Comparison of ENCODE assay signal across 8 cellular contexts in genomic region chr3:46926871-46927717, GRCh38. TPM values are rescaled to one million over a fixed set of nuclear protein-coding genes. Genes with fewer than 3 reads are reported as not detected.
DNase-seq lines count a peak whose midpoint lies in the region; ATAC-seq and TF ChIP-seq lines count a peak whose summit lies in the region.

No MANE protein-coding gene starts in this region.

- ATAC-seq in heart left ventricle: no peak
- ATAC-seq in Right ventricle myocardium inferior: no peak
- peak; percentile 59 for ATAC-seq in HG03045 (IDR thresholded peaks at IDR 0.05; ENCODE audit: unreplicated experiment)
- ATAC-seq in right lobe of liver: peak in 3 of 4 donors; percentile 3 to 20 (median 8)
- no peak for ATAC-seq in foreskin keratinocyte

- WGBS in heart left ventricle, 4 donors: 73 to 83% (median 78%) methylated on average over 13 to 15 of the region's 15 CpGs
- 64% methylated on average over 7 of the region's 15 CpGs for WGBS in right lobe of liver (ENCODE audit: insufficient coverage, low coverage, low lambda C conversion rate, missing lambda C conversion rate)

- peaks cover 65% of the 10 kb centered on the region for H3K36me3 Mint-ChIP-seq in T-helper 2 cell treated with Interferon-gamma antibody and Interleukin-4, amounts not matched to agents 5 μg/mL and 100 μg/mL, for 36 hours (ENCODE audit: low read depth)

- peak overlapping the region; percentile 76 for H3K4me3 Mint-ChIP-seq in T-helper 2 cell treated with Interferon-gamma antibody and Interleukin-4, amounts not matched to agents 5 μg/mL and 100 μg/mL, for 36 hours

- H3K4me3 ChIP-seq in heart left ventricle (no peak overlapping the region), right lobe of liver (no peak overlapping the region)

- H3K27ac Mint-ChIP-seq in T-helper 2 cell treated with Interferon-gamma antibody and Interleukin-4, amounts not matched to agents 5 μg/mL and 100 μg/mL, for 36 hours: peak overlapping the region; percentile 82

- intact Hi-C loops in heart left ventricle (cut with DNase I) (loop anchor here in 4 of 10 donors (5.0 to 10.0 kb wide), 2 partner anchors 50 to 398 kb away; partner anchors contain the start of genes CCDC12 (in 2 of the 4) and NBEAL2 (in 2 of the 4)), Right ventricle myocardium inferior (cut with DNase I) (no loop called here), right lobe of liver (cut with DNase I) (loop anchor here (10.0 kb wide), 1 partner anchor 68 kb away; no protein-coding TSS in a partner anchor)

- peaks cover 50% of the 10 kb centered on the region for H3K4me1 Mint-ChIP-seq in T-helper 2 cell treated with Interferon-gamma antibody and Interleukin-4, amounts not matched to agents 5 μg/mL and 100 μg/mL, for 36 hours (ENCODE audit: low read depth)

- TF ChIP-seq POLR2A in heart left ventricle (IDR thresholded peaks at IDR 0.05) (no peak), right lobe of liver (IDR thresholded peaks at IDR 0.05) (no peak)

- H3K27me3 Mint-ChIP-seq in T-helper 2 cell treated with Interferon-gamma antibody and Interleukin-4, amounts not matched to agents 5 μg/mL and 100 μg/mL, for 36 hours (ENCODE audit: low read depth): no peaks in the 10 kb centered on the region

- H3K27ac ChIP-seq in heart left ventricle (peak overlapping the region in 11 of 12 donors; percentile 23 to 94 (median 82)), right lobe of liver (peak overlapping the region in 2 of 3 donors; percentile 16 to 37), foreskin keratinocyte (no peak overlapping the region)

- no peaks in the 10 kb centered on the region for H3K9me3 ChIP-seq in heart left ventricle
- no peaks in the 10 kb centered on the region for H3K9me3 ChIP-seq in right lobe of liver

- H3K27me3 ChIP-seq in heart left ventricle (no peaks in the 10 kb centered on the region), right lobe of liver (no peaks in the 10 kb centered on the region), foreskin keratinocyte (no peaks in the 10 kb centered on the region)

- H3K36me3 ChIP-seq in heart left ventricle (peaks cover 2 to 51% (median 36%) of the 10 kb centered on the region in 9 donors), right lobe of liver (peaks cover 0 to 49% (median 13%) of the 10 kb centered on the region in 4 donors)

- TF ChIP-seq CTCF in heart left ventricle (IDR thresholded peaks at IDR 0.05) (no peak), right lobe of liver (IDR thresholded peaks at IDR 0.05) (no peak), foreskin keratinocyte (conservative IDR thresholded peaks at IDR 0.05) (no peak)

- H3K4me1 ChIP-seq in heart left ventricle (peaks cover 21 to 90% (median 82%) of the 10 kb centered on the region in 12 donors), right lobe of liver (peaks cover 0 to 62% (median 16%) of the 10 kb centered on the region in 4 donors), foreskin keratinocyte (peaks cover 12% of the 10 kb centered on the region)

- H3K9me3 Mint-ChIP-seq in T-helper 2 cell treated with Interferon-gamma antibody and Interleukin-4, amounts not matched to agents 5 μg/mL and 100 μg/mL, for 36 hours: peaks cover 13% of the 10 kb centered on the region

- DNase-seq in heart left ventricle (no peak), Right ventricle myocardium inferior (ENCODE audit: missing footprints) (no peak), right lobe of liver (no peak), foreskin keratinocyte (no peak), NCI-H774 (lab: John Stamatoyannopoulos, UW) (no peak), NK-92 (lab: John Stamatoyannopoulos, UW; ENCODE audit: unreplicated experiment) (no peak)
- no peak for DNase-seq in T-helper 2 cell treated with Interferon-gamma antibody and Interleukin-4, amounts not matched to agents 5 μg/mL and 100 μg/mL, for 36 hours (ENCODE audit: low spot score)

RNA-seq across cellular contexts. Expression of gene CCDC12, which starts 49.5 kb away (rescaled TPM):
- total RNA-seq in heart left ventricle (10 to 100 TPM; 27.1 to 36.8 (median 33.3) TPM), Right ventricle myocardium inferior (26.3 TPM), right lobe of liver (10 to 100 TPM; 14.6 to 24.2 (median 17.0) TPM), foreskin keratinocyte (35.6 and 42.5 TPM in 2 replicates)
- polyA plus RNA-seq in heart left ventricle (100 to 1,000 TPM in 1 of 2 donors, 10 to 100 TPM in 1; 83.5 to 120 TPM), foreskin keratinocyte (65.0 and 67.0 TPM in 2 replicates)

RNA-seq across cellular contexts. Expression of gene PTH1R, which starts 49.6 kb away (rescaled TPM):
- total RNA-seq in heart left ventricle: 10 to 100 TPM in 2 of 9 donors, 1 to 10 TPM in 7; 2.1 to 15.6 (median 6.0) TPM
- 10 to 100 TPM in 1 of 2 donors, 1 to 10 TPM in 1; 6.5 to 23.4 TPM for polyA plus RNA-seq in heart left ventricle
- total RNA-seq in Right ventricle myocardium inferior: 12.7 TPM
- total RNA-seq in right lobe of liver: 10 to 100 TPM in 5 of 6 experiments, 1 to 10 TPM in 1; 6.1 to 32.5 (median 16.0) TPM
- total RNA-seq in foreskin keratinocyte: not detected in 2 replicates
- not detected in 2 replicates for polyA plus RNA-seq in foreskin keratinocyte

RNA-seq across cellular contexts. Expression of gene NBEAL2, which starts 52.4 kb away (rescaled TPM):
- total RNA-seq in heart left ventricle (10 to 100 TPM in 6 of 9 donors, 1 to 10 TPM in 3; 8.1 to 41.1 (median 12.0) TPM), Right ventricle myocardium inferior (14.5 TPM), right lobe of liver (10 to 100 TPM in 5 of 6 experiments, 1 to 10 TPM in 1; 8.9 to 11.7 (median 10.8) TPM), foreskin keratinocyte (45.0 and 46.9 TPM in 2 replicates)
- polyA plus RNA-seq in heart left ventricle (10 to 100 TPM; 16.3 to 45.7 TPM), foreskin keratinocyte (34.1 and 36.8 TPM in 2 replicates)

Comparison
In these comparisons a context has a peak if more than half of its experiments do, and no peak if none do; other contexts are left out.
1. ATAC-seq: peak in HG03045 (single experiment) and right lobe of liver (3 of 4); none in heart left ventricle (0 of 4), Right ventricle myocardium inferior (single experiment) and foreskin keratinocyte (single experiment).